ENCODE assay signal across 10 cellular contexts in genomic region chr9:128928624-128929023, GRCh38.
"Had no signal": no experiment of that assay in that cellular context is flagged by ENCODE, and none has a peak within 500 bp of the region (broad histone marks: within the 10 kb centered on the region; RNA-seq: fewer than 3 reads in every experiment).

No MANE protein-coding gene starts in this region.

- H3K9me3 ChIP-seq: esophagus muscularis mucosa, gastrocnemius medialis, heart right ventricle, pancreas, stomach, thoracic aorta, transverse colon had no signal

- H3K36me3 ChIP-seq: gastrocnemius medialis, pancreas, transverse colon had no signal

- H3K27me3 ChIP-seq: esophagus muscularis mucosa, gastrocnemius medialis, heart right ventricle, pancreas, stomach, transverse colon had no signal

- H3K27me3 Mint-ChIP-seq: progenitor cell of endocrine pancreas had no signal

- DNase-seq: mammary epithelial cell had no signal

- H3K27ac ChIP-seq: epithelial cell of prostate, esophagus muscularis mucosa, gastrocnemius medialis, heart right ventricle, pancreas, thoracic aorta, transverse colon had no signal

- H3K4me3 ChIP-seq: esophagus muscularis mucosa, gastrocnemius medialis, heart right ventricle, pancreas, stomach, thoracic aorta, transverse colon had no signal
